In the genomic region with DNA sequence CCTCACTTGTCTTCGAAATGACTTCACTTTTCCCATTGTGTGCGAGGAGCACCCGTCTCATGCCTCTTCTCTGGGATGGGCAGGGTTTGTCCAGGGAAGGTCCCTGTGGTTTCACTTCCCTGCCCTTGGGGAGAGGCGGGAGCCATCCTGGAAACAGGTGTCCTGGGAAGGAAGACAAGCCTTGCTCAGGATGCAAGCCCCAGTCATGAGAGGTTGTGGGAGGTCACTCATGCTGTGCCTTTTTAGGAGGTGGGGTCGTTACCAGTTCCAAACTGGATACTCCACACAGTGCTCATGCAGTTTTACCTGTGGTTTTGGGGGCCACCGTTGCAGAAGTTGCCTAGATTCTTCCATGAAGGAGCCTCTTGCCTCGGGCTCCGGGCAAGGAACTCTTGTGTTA, we compare ENCODE assay signal across 34 cellular contexts. TPM values are rescaled to one million over a fixed set of nuclear protein-coding genes. Genes with fewer than 3 reads are reported as not detected.
DNase-seq lines count a peak whose midpoint lies in the region; ATAC-seq, FAIRE-seq and TF ChIP-seq lines count a peak whose summit lies in the region.
"Had no signal": no experiment of that assay in that cellular context is flagged by ENCODE, and none has a peak within 500 bp of the region (broad histone marks: within the 10 kb centered on the region; RNA-seq: fewer than 3 reads in every experiment).

No MANE protein-coding gene starts in this region.

- CTCF ChIA-PET in HepG2 (lab: Yijun Ruan, JAX; ENCODE audit: low intra/inter-chr PET ratio, low total read pairs): no interaction called here
- CTCF ChIA-PET in endothelial cell of umbilical vein (lab: Charles Lee): no interaction called here

- peaks cover 24% of the 10 kb centered on the region for H3K9me3 Mint-ChIP-seq in neural progenitor cell
- peaks cover 3% of the 10 kb centered on the region for H3K9me3 Mint-ChIP-seq in stimulated activated memory B cell treated with anti-CD40 and anti-IgM and Interleukin-4, amounts not matched to agents 10 μg/mL and 1 μg/mL and 100 μg/mL, for 72 hours
- H3K9me3 Mint-ChIP-seq: activated B cell treated with CpG ODN at 0.5 μM for 24 hours; activated CD4-positive, alpha-beta T cell treated with anti-CD3 and anti-CD28 coated beads, Interleukin-2, amount 10 ng/mL, durations not matched to agents 7 days and 5 days; stimulated activated naive CD8-positive, alpha-beta T cell treated with anti-CD3 and anti-CD28 coated beads, Interleukin-15, Interleukin-2, amounts not matched to agents 100 ng/mL and 50 ng/mL, for 24 hours had no signal

- H3K27ac ChIP-seq in right lobe of liver (no peak overlapping the region), HepG2 (ENCODE audit: extremely low read length, insufficient read depth, low read length) (no peak overlapping the region), endothelial cell of umbilical vein (ENCODE audit: insufficient read depth, low read depth, low read length) (no peak overlapping the region), neural progenitor cell (peak overlapping the region; percentile 63)
- H3K27ac ChIP-seq: body of pancreas, HL-60, KMS-11, left ventricle myocardium inferior, pancreas, SK-N-MC, thoracic aorta, uterus had no signal

- no peak for TF ChIP-seq EP300 in HepG2 (IDR thresholded peaks at IDR 0.05; ENCODE audit: low read depth in 2 of 2, low read length in 2 of 2)
- TF ChIP-seq EP300 in HepG2 (CRISPR knock-in tag; IDR thresholded peaks at IDR 0.05; ENCODE audit: borderline replicate concordance): no peak

- FAIRE-seq in HepG2 (lab: Jason Lieb, UNC): no peak
- no peak for FAIRE-seq in endothelial cell of umbilical vein (lab: Jason Lieb, UNC)
- FAIRE-seq: pancreas had no signal

- H3K9me1 ChIP-seq in endothelial cell of umbilical vein (replicated peaks; ENCODE audit: control insufficient read depth, extremely low read depth, insufficient read depth, low read length): no peaks in the 10 kb centered on the region

- 94% methylated on average over 4 of the region's 8 CpGs for WGBS in right lobe of liver (ENCODE audit: insufficient coverage, low coverage, low lambda C conversion rate, missing lambda C conversion rate)
- WGBS in HepG2 (ENCODE audit: low lambda C conversion rate): 100% methylated on average over 7 of the region's 8 CpGs

- H3K4me1 ChIP-seq in right lobe of liver (peaks cover 0 to under 1% (median under 1%) of the 10 kb centered on the region in 4 donors), HepG2 (ENCODE audit: insufficient read depth, low read length) (peaks cover 55% of the 10 kb centered on the region), endothelial cell of umbilical vein (ENCODE audit: control insufficient read depth, extremely low read depth, insufficient read depth, low read length) (peaks cover 27% of the 10 kb centered on the region), neural progenitor cell (peaks cover 56% of the 10 kb centered on the region)
- H3K4me1 ChIP-seq: BE2C, pancreas had no signal

- no TSS peak for BruUV-seq in HepG2 (replicated peaks; lab: Mats Ljungman, UMichigan)
- TSS peak; percentile 4 for BruUV-seq in endothelial cell of umbilical vein (replicated peaks; lab: Mats Ljungman, UMichigan)

- H3K79me2 ChIP-seq in HepG2 (ENCODE audit: insufficient read depth, low read length): peaks cover 53% of the 10 kb centered on the region
- peaks cover 79% of the 10 kb centered on the region for H3K79me2 ChIP-seq in endothelial cell of umbilical vein (ENCODE audit: control insufficient read depth, insufficient read depth, low read length)
- H3K79me2 ChIP-seq in neural progenitor cell (ENCODE audit: low read depth): peaks cover 84% of the 10 kb centered on the region

- no peaks in the 10 kb centered on the region for H3K9me3 ChIP-seq in right lobe of liver
- no peaks in the 10 kb centered on the region for H3K9me3 ChIP-seq in HepG2 (ENCODE audit: low read length)
- no peaks in the 10 kb centered on the region for H3K9me3 ChIP-seq in endothelial cell of umbilical vein (replicated peaks; ENCODE audit: control insufficient read depth, insufficient read depth, low read length)
- no peaks in the 10 kb centered on the region for H3K9me3 ChIP-seq in neural progenitor cell (ENCODE audit: low read depth)
- H3K9me3 ChIP-seq: BE2C, body of pancreas, HAP-1, left ventricle myocardium inferior, pancreas, thoracic aorta, uterus had no signal

- intact Hi-C loops in right lobe of liver (cut with DNase I): no loop called here
- intact Hi-C loops in HepG2 (cut with micrococcal nuclease; ENCODE audit: unreplicated experiment): no loop called here
- intact Hi-C loops in endothelial cell of umbilical vein (cut with micrococcal nuclease): no loop called here

- dilution Hi-C loops in endothelial cell of umbilical vein (cut with MboI; ENCODE audit: extremely low pct_ligation_motif_present, low sequenced_read_pairs): no loop called here

- TF ChIP-seq POLR2A in right lobe of liver (IDR thresholded peaks at IDR 0.05) (no peak), HepG2 (IDR thresholded peaks at IDR 0.05; ENCODE audit: insufficient read depth in 1 of 2, low read depth in 2 of 2, low read length in 2 of 2) (no peak), endothelial cell of umbilical vein (IDR thresholded peaks at IDR 0.05; ENCODE audit: low read depth, low read length) (no peak)

- no peak for TF ChIP-seq RAD21 in HepG2 (CRISPR knock-in tag; IDR thresholded peaks at IDR 0.05)

- H3K9ac ChIP-seq in HepG2 (ENCODE audit: insufficient read depth, low read depth, low read length): no peak overlapping the region
- H3K9ac ChIP-seq in endothelial cell of umbilical vein (replicated peaks; ENCODE audit: extremely low read depth, insufficient read depth, low read length): no peak overlapping the region
- no peak overlapping the region for H3K9ac ChIP-seq in neural progenitor cell
- H3K9ac ChIP-seq: KMS-11 had no signal

- TF ChIP-seq CTCF in right lobe of liver (IDR thresholded peaks at IDR 0.05): no peak
- TF ChIP-seq CTCF in HepG2 (CRISPR knock-in tag; IDR thresholded peaks at IDR 0.05): no peak
- no peak for TF ChIP-seq CTCF in endothelial cell of umbilical vein (IDR thresholded peaks at IDR 0.05; ENCODE audit: extremely low read depth in 1 of 2, insufficient read depth in 1 of 2, low read depth in 1 of 2, low read length in 2 of 2)
- TF ChIP-seq CTCF in neural progenitor cell (IDR thresholded peaks at IDR 0.05): no peak

- H3K4me1 Mint-ChIP-seq in neural progenitor cell: peaks cover 52% of the 10 kb centered on the region
- peaks cover 19% of the 10 kb centered on the region for H3K4me1 Mint-ChIP-seq in stimulated activated memory B cell treated with anti-CD40 and anti-IgM and Interleukin-4, amounts not matched to agents 10 μg/mL and 1 μg/mL and 100 μg/mL, for 72 hours

- H2AFZ ChIP-seq in HepG2 (ENCODE audit: low read length) (no peak overlapping the region), endothelial cell of umbilical vein (ENCODE audit: low read depth, low read length) (no peak overlapping the region), neural progenitor cell (replicated peaks) (no peak overlapping the region)

- peaks cover 26% of the 10 kb centered on the region for H3K36me3 Mint-ChIP-seq in neural progenitor cell
- no peaks in the 10 kb centered on the region for H3K36me3 Mint-ChIP-seq in stimulated activated memory B cell treated with anti-CD40 and anti-IgM and Interleukin-4, amounts not matched to agents 10 μg/mL and 1 μg/mL and 100 μg/mL, for 72 hours

- H3F3A ChIP-seq in neural progenitor cell (ENCODE audit: low read depth): peaks cover 35% of the 10 kb centered on the region

- POLR2A ChIA-PET in HepG2 (lab: Yijun Ruan, JAX) (no interaction called here), endothelial cell of umbilical vein (lab: Charles Lee) (no interaction called here)

- H3K4me3 ChIP-seq in right lobe of liver (no peak overlapping the region), HepG2 (replicated peaks in 1 of 3; ENCODE audit: insufficient read depth in 1 of 3, low read depth in 2 of 3, low read length in 3 of 3) (no peak overlapping the region), endothelial cell of umbilical vein (replicated peaks in 1 of 3; ENCODE audit: insufficient read depth in 1 of 3, low read depth in 1 of 3, low read length in 3 of 3) (no peak overlapping the region), neural progenitor cell (no peak overlapping the region)
- H3K4me3 ChIP-seq: body of pancreas, HAP-1, left ventricle myocardium inferior, pancreas, SK-N-MC, thoracic aorta, uterus had no signal

- H3K36me3 ChIP-seq in right lobe of liver (no peaks in the 10 kb centered on the region), HepG2 (replicated peaks in 1 of 2; ENCODE audit: control insufficient read depth in 1 of 2, insufficient read depth in 2 of 2, low read length in 2 of 2) (no peaks in the 10 kb centered on the region), endothelial cell of umbilical vein (ENCODE audit: control insufficient read depth in 2 of 2, extremely low read depth in 1 of 2, insufficient read depth in 2 of 2, low read length in 2 of 2) (no peaks in the 10 kb centered on the region), neural progenitor cell (no peaks in the 10 kb centered on the region)
- H3K36me3 ChIP-seq: BE2C, HAP-1, left ventricle myocardium inferior, pancreas, thoracic aorta, uterus had no signal

- H3K27me3 Mint-ChIP-seq in neural progenitor cell (ENCODE audit: insufficient read depth, low read depth): peaks cover 3% of the 10 kb centered on the region
- peaks cover 5% of the 10 kb centered on the region for H3K27me3 Mint-ChIP-seq in stimulated activated memory B cell treated with anti-CD40 and anti-IgM and Interleukin-4, amounts not matched to agents 10 μg/mL and 1 μg/mL and 100 μg/mL, for 72 hours

- no peaks in the 10 kb centered on the region for H3K27me3 ChIP-seq in right lobe of liver
- H3K27me3 ChIP-seq in HepG2 (ENCODE audit: control insufficient read depth in 1 of 2, insufficient read depth in 2 of 2, low read length in 2 of 2): no peaks in the 10 kb centered on the region
- H3K27me3 ChIP-seq in endothelial cell of umbilical vein (ENCODE audit: control insufficient read depth in 2 of 2, insufficient read depth in 2 of 2, low read length in 2 of 2): no peaks in the 10 kb centered on the region
- no peaks in the 10 kb centered on the region for H3K27me3 ChIP-seq in neural progenitor cell
- H3K27me3 ChIP-seq: BE2C, body of pancreas, pancreas, uterus had no signal

- in situ Hi-C loops in HepG2 (cut with HindIII; ENCODE audit: extremely low pct_ligation_motif_present, low pct_unique_long_range_greater_than_20kb): no loop called here

- DNase-seq in right lobe of liver (peak in 2 of 3 donors; percentile 13 to 20), HepG2 (ENCODE audit: low spot score) (no peak), endothelial cell of umbilical vein (ENCODE audit: low read depth, low spot score) (no peak), neural progenitor cell (ENCODE audit: low spot score) (no peak), DMS 273 (lab: John Stamatoyannopoulos, UW; ENCODE audit: unreplicated experiment) (no peak), hypothalamus (lab: John Stamatoyannopoulos, UW) (no peak)
- DNase-seq: activated B cell treated with CpG ODN at 0.5 μM for 24 hours; activated CD4-positive, alpha-beta T cell treated with anti-CD3 and anti-CD28 coated beads, Interleukin-2, amount 10 ng/mL, durations not matched to agents 7 days and 5 days; activated naive CD4-positive, alpha-beta T cell treated with anti-CD3 and anti-CD28 coated beads for 36 hours; BE2C; effector memory CD4-positive, alpha-beta T cell; glutamatergic neuron; left ventricle myocardium inferior; MM.1S; naive B cell; NCI-H1417; NCI-H2081; NCI-H226; NCI-H526 treated with DMSO at 0.1 percent for 48 hours; NK-92 treated with Interleukin-12 subunit alpha and Interleukin-12 subunit beta, amount 100 ng/mL, for 24 hours; pancreas; PC-3; stimulated activated CD4-positive, alpha-beta T cell treated with anti-CD3 and anti-CD28 coated beads, Interleukin-1b, Interleukin-23, amount 100 ng/mL, for 48 hours; uterus had no signal

- H3K4me2 ChIP-seq in HepG2 (ENCODE audit: low read depth, low read length) (no peak overlapping the region), endothelial cell of umbilical vein (ENCODE audit: insufficient read depth, low read length) (no peak overlapping the region), neural progenitor cell (peak overlapping the region; percentile 26)
- H3K4me2 ChIP-seq: KMS-11 had no signal

- ATAC-seq in right lobe of liver (no peak), HepG2 (no peak), HG02981 (IDR thresholded peaks at IDR 0.05; ENCODE audit: unreplicated experiment) (no peak)
- ATAC-seq in stimulated activated memory B cell treated with anti-CD40 and anti-IgM and Interleukin-4, amounts not matched to agents 10 μg/mL and 1 μg/mL and 100 μg/mL, for 72 hours: no peak
- ATAC-seq: body of pancreas, pancreas, PC-3 had no signal

- H4K20me1 ChIP-seq in HepG2 (ENCODE audit: insufficient read depth, low read length) (peaks cover 10% of the 10 kb centered on the region; the same call in 1 of the 2 replicates), endothelial cell of umbilical vein (replicated peaks; ENCODE audit: control insufficient read depth, extremely low read depth, insufficient read depth, low read length) (no peaks in the 10 kb centered on the region), neural progenitor cell (ENCODE audit: low read depth) (peaks cover 56% of the 10 kb centered on the region)

- peak overlapping the region; percentile 17 for H3K4me3 Mint-ChIP-seq in neural progenitor cell
- H3K4me3 Mint-ChIP-seq in stimulated activated memory B cell treated with anti-CD40 and anti-IgM and Interleukin-4, amounts not matched to agents 10 μg/mL and 1 μg/mL and 100 μg/mL, for 72 hours: no peak overlapping the region
- H3K4me3 Mint-ChIP-seq: activated B cell treated with CpG ODN at 0.5 μM for 24 hours; activated naive CD4-positive, alpha-beta T cell treated with anti-CD3 and anti-CD28 coated beads for 36 hours; mesothelial cell of epicardium; stimulated activated naive CD8-positive, alpha-beta T cell treated with anti-CD3 and anti-CD28 coated beads, Interleukin-15, Interleukin-2, amounts not matched to agents 100 ng/mL and 50 ng/mL, for 24 hours had no signal

- no peak overlapping the region for H3K27ac Mint-ChIP-seq in neural progenitor cell
- no peak overlapping the region for H3K27ac Mint-ChIP-seq in stimulated activated memory B cell treated with anti-CD40 and anti-IgM and Interleukin-4, amounts not matched to agents 10 μg/mL and 1 μg/mL and 100 μg/mL, for 72 hours
- H3K27ac Mint-ChIP-seq: activated B cell treated with CpG ODN at 0.5 μM for 24 hours; activated CD4-positive, alpha-beta T cell treated with anti-CD3 and anti-CD28 coated beads, Interleukin-2, amount 10 ng/mL, durations not matched to agents 7 days and 5 days; activated naive CD4-positive, alpha-beta T cell treated with anti-CD3 and anti-CD28 coated beads for 36 hours; mesothelial cell of epicardium; stimulated activated naive CD8-positive, alpha-beta T cell treated with anti-CD3 and anti-CD28 coated beads, Interleukin-15, Interleukin-2, amounts not matched to agents 100 ng/mL and 50 ng/mL, for 24 hours had no signal

RNA-seq across cellular contexts. Expression of gene RGS12, which starts 3.8 kb away (rescaled TPM):
- total RNA-seq in right lobe of liver: 10 to 100 TPM; 15.0 to 29.6 (median 22.1) TPM
- 18.2 and 21.0 TPM in 2 replicates for total RNA-seq in HepG2 (2016; rRNA removed; fragmentation: Illumina TruSeq; extraction: Trizol)
- total RNA-seq in HepG2 (2016; cell fraction: cytosol; rRNA removed; fragmentation: Illumina TruSeq; extraction: Trizol; ENCODE audit: low read depth): 9.3 and 11.0 TPM in 2 replicates
- total RNA-seq in HepG2 (2016; cell fraction: insoluble cytoplasmic fraction; rRNA removed; fragmentation: Illumina TruSeq; extraction: Trizol): 16.0 and 24.7 TPM in 2 replicates
- 16.1 and 18.9 TPM in 2 replicates for total RNA-seq in HepG2 (2016; cell fraction: membrane; rRNA removed; fragmentation: Illumina TruSeq; extraction: Trizol)
- 21.7 and 25.1 TPM in 2 replicates for total RNA-seq in HepG2 (2016; cell fraction: nucleus; rRNA removed; fragmentation: Illumina TruSeq; extraction: Trizol)
- polyA plus RNA-seq in HepG2 (2011; rRNA removed): 27.7 and 35.5 TPM in 2 replicates
- 11.1 and 23.9 TPM in 2 replicates for polyA plus RNA-seq in HepG2 (2011; cell fraction: cytosol; rRNA removed)
- 115 and 118 TPM in 2 replicates for polyA plus RNA-seq in HepG2 (2011; cell fraction: nucleus; rRNA removed)
- polyA plus RNA-seq in HepG2 (2012): 37.4 and 43.4 TPM in 2 replicates
- polyA plus RNA-seq in HepG2 (2016; cell fraction: cytosol; fragmentation: Illumina TruSeq; extraction: Trizol; ENCODE audit: low read depth): 2.0 and 3.4 TPM in 2 replicates
- 17.8 and 20.5 TPM in 2 replicates for polyA plus RNA-seq in HepG2 (2016; cell fraction: insoluble cytoplasmic fraction; fragmentation: Illumina TruSeq; extraction: Trizol; ENCODE audit: low read depth)
- 5.5 and 5.6 TPM in 2 replicates for polyA plus RNA-seq in HepG2 (2016; cell fraction: membrane; fragmentation: Illumina TruSeq; extraction: Trizol; ENCODE audit: low read depth)
- polyA plus RNA-seq in HepG2 (2016; cell fraction: nucleus; fragmentation: Illumina TruSeq; extraction: Trizol; ENCODE audit: insufficient read depth, low read depth): 51.0 and 56.7 TPM in 2 replicates
- 4.5 and 52.2 TPM in 2 replicates for polyA minus RNA-seq in HepG2 (2011; rRNA and poly(A)+ RNA removed; ENCODE audit: low replicate concordance)
- polyA minus RNA-seq in HepG2 (2011; cell fraction: cytosol; rRNA and poly(A)+ RNA removed): 14.2 and 24.5 TPM in 2 replicates
- polyA minus RNA-seq in HepG2 (2011; cell fraction: nucleus; rRNA and poly(A)+ RNA removed): 45.0 and 59.1 TPM in 2 replicates
- total RNA-seq in endothelial cell of umbilical vein: 75.4 and 78.0 TPM in 2 replicates
- polyA plus RNA-seq in endothelial cell of umbilical vein: 38.1 and 65.2 TPM in 2 replicates
- 25.3 and 31.2 TPM in 2 replicates for polyA plus RNA-seq in endothelial cell of umbilical vein (2011; cell fraction: cytosol; rRNA removed)
- 102 and 126 TPM in 2 replicates for polyA plus RNA-seq in endothelial cell of umbilical vein (2011; cell fraction: nucleus; rRNA removed)
- 38.5 and 42.4 TPM in 2 replicates for polyA plus RNA-seq in endothelial cell of umbilical vein (2012)
- polyA minus RNA-seq in endothelial cell of umbilical vein: 49.0 and 68.5 TPM in 2 replicates
- 2.3 TPM for polyA minus RNA-seq in endothelial cell of umbilical vein (2011; cell fraction: cytosol; rRNA and poly(A)+ RNA removed)
- polyA minus RNA-seq in endothelial cell of umbilical vein (2011; cell fraction: nucleus; rRNA and poly(A)+ RNA removed): 62.7 and 105 TPM in 2 replicates
- 36.6 and 140 TPM in 2 replicates for total RNA-seq in neural progenitor cell (ENCODE audit: low replicate concordance)

RNA-seq across cellular contexts. Expression of gene MSANTD1, which starts 47.7 kb away (rescaled TPM):
- under 1 TPM in 5 of 6 experiments, not detected in 1; 0.46 to 0.84 (median 0.64) TPM for total RNA-seq in right lobe of liver
- total RNA-seq in HepG2 (2016; rRNA removed; fragmentation: Illumina TruSeq; extraction: Trizol): 0.10 and 0.22 TPM in 2 replicates
- 0.09 and 0.20 TPM in 2 replicates for total RNA-seq in HepG2 (2016; cell fraction: cytosol; rRNA removed; fragmentation: Illumina TruSeq; extraction: Trizol; ENCODE audit: low read depth)
- total RNA-seq in HepG2 (2016; cell fraction: insoluble cytoplasmic fraction; rRNA removed; fragmentation: Illumina TruSeq; extraction: Trizol): 0.19 TPM in 1 of 2 replicates, not detected in the other
- 0.25 TPM in 1 of 2 replicates, not detected in the other for total RNA-seq in HepG2 (2016; cell fraction: membrane; rRNA removed; fragmentation: Illumina TruSeq; extraction: Trizol)
- 0.59 TPM in 1 of 2 replicates, not detected in the other for total RNA-seq in HepG2 (2016; cell fraction: nucleus; rRNA removed; fragmentation: Illumina TruSeq; extraction: Trizol)
- 0.39 and 0.40 TPM in 2 replicates for polyA plus RNA-seq in HepG2 (2011; rRNA removed)
- polyA plus RNA-seq in HepG2 (2011; cell fraction: cytosol; rRNA removed): 0.05 and 0.34 TPM in 2 replicates
- polyA plus RNA-seq in HepG2 (2011; cell fraction: nucleus; rRNA removed): 2.2 and 3.5 TPM in 2 replicates
- polyA plus RNA-seq in HepG2 (2012): 0.40 and 0.65 TPM in 2 replicates
- 0.10 and 0.12 TPM in 2 replicates for polyA plus RNA-seq in HepG2 (2016; cell fraction: cytosol; fragmentation: Illumina TruSeq; extraction: Trizol; ENCODE audit: low read depth)
- 0.16 TPM in 1 of 2 replicates, not detected in the other for polyA plus RNA-seq in HepG2 (2016; cell fraction: insoluble cytoplasmic fraction; fragmentation: Illumina TruSeq; extraction: Trizol; ENCODE audit: low read depth)
- 0.07 and 0.08 TPM in 2 replicates for polyA plus RNA-seq in HepG2 (2016; cell fraction: membrane; fragmentation: Illumina TruSeq; extraction: Trizol; ENCODE audit: low read depth)
- 0.36 and 0.65 TPM in 2 replicates for polyA plus RNA-seq in HepG2 (2016; cell fraction: nucleus; fragmentation: Illumina TruSeq; extraction: Trizol; ENCODE audit: insufficient read depth, low read depth)
- 0.14 and 1.0 TPM in 2 replicates for polyA minus RNA-seq in HepG2 (2011; rRNA and poly(A)+ RNA removed; ENCODE audit: low replicate concordance)
- polyA minus RNA-seq in HepG2 (2011; cell fraction: cytosol; rRNA and poly(A)+ RNA removed): not detected in 2 replicates
- 1.9 and 2.0 TPM in 2 replicates for polyA minus RNA-seq in HepG2 (2011; cell fraction: nucleus; rRNA and poly(A)+ RNA removed)
- 0.88 and 1.2 TPM in 2 replicates for total RNA-seq in endothelial cell of umbilical vein
- 0.14 and 0.18 TPM in 2 replicates for polyA plus RNA-seq in endothelial cell of umbilical vein
- 0.05 and 0.06 TPM in 2 replicates for polyA plus RNA-seq in endothelial cell of umbilical vein (2011; cell fraction: cytosol; rRNA removed)
- polyA plus RNA-seq in endothelial cell of umbilical vein (2011; cell fraction: nucleus; rRNA removed): 1.4 TPM in 2 replicates
- 0.15 and 0.18 TPM in 2 replicates for polyA plus RNA-seq in endothelial cell of umbilical vein (2012)
- polyA minus RNA-seq in endothelial cell of umbilical vein: 0.78 and 1.1 TPM in 2 replicates
- not detected for polyA minus RNA-seq in endothelial cell of umbilical vein (2011; cell fraction: cytosol; rRNA and poly(A)+ RNA removed)
- 1.9 and 3.9 TPM in 2 replicates for polyA minus RNA-seq in endothelial cell of umbilical vein (2011; cell fraction: nucleus; rRNA and poly(A)+ RNA removed)
- 0.17 and 0.25 TPM in 2 replicates for total RNA-seq in neural progenitor cell (ENCODE audit: low replicate concordance)

Comparison
In these comparisons a context has a peak if more than half of its experiments do, and no peak if none do; other contexts are left out.
1. DNase-seq: peak in right lobe of liver (2 of 3); none in HepG2 (single experiment), endothelial cell of umbilical vein (single experiment), neural progenitor cell (single experiment), DMS 273 (single experiment) and hypothalamus (0 of 51).